Comparison of ENCODE assay signal across 22 cellular contexts in the genomic region with DNA sequence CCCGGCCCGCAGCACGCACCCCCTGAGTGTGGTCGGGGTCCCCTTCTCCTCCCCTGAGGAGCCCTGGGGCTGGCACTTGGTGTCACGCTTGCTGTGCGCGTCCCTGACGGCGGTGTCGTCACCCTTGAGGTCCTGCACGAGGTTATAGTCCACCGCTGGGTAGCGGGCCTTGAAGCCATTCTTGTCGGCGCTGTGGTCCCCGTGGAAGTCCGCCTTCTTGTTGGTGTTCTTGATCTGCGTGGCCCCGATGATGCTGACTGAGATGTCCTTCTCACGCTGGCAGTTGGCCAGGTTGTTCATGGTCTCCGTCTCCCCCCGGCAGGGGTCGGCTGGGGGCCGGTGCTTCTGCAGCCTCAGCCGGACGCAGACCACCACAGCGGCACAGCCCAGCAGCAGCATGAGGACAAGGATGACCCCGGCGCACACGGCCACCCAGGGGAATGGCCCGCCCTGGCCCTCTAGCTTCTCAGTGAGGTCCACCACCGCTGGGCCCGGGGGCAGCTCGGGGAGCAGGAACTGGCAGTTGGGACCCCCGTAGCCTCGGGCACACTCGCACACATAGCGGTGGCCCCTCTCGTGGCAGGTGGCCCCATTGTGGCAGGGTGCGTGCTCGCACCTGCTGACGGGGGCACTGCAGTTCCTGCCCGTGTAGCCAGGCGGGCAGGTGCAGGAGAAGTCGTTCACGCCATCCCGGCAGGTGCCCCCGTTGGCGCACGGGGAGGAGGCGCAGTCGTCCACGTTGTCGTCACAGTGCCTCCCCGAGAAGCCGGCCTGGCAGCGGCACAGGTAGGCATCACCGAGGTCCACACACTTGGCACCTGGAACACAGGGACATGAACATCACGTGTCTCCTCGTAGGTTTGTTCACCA.
"Had no signal": no experiment of that assay in that cellular context is flagged by ENCODE, and none has a peak within 500 bp of the region (broad histone marks: within the 10 kb centered on the region; RNA-seq: fewer than 3 reads in every experiment).

No MANE protein-coding gene starts in this region.

- FAIRE-seq: urothelium cell line had no signal

- H3K36me3 Mint-ChIP-seq: naive B cell had no signal

- H3K4me1 ChIP-seq: prostate gland had no signal

- H3K4me3 ChIP-seq: dorsolateral prefrontal cortex, heart right ventricle, lower lobe of right lung, ovary, prostate gland, suprapubic skin, tibial nerve had no signal

- ATAC-seq: activated CD4-positive, alpha-beta T cell treated with anti-CD3 and anti-CD28 coated beads for 36 hours; effector memory CD8-positive, alpha-beta T cell; heart right ventricle; lower lobe of right lung; stimulated activated naive CD8-positive, alpha-beta T cell treated with anti-CD3 and anti-CD28 coated beads, Interleukin-15, amount 100 ng/mL, for 72 hours had no signal

- H3K36me3 ChIP-seq: brain microvascular endothelial cell, ovary had no signal

- H3K4me3 Mint-ChIP-seq: activated B cell treated with CpG ODN at 0.5 μM for 24 hours; activated CD4-positive, alpha-beta T cell treated with anti-CD3 and anti-CD28 coated beads for 36 hours; effector memory CD8-positive, alpha-beta T cell; stimulated activated naive CD8-positive, alpha-beta T cell treated with anti-CD3 and anti-CD28 coated beads, Interleukin-15, amount 100 ng/mL, for 72 hours; T-helper 1 cell treated with Interleukin-12 subunit alpha and Interleukin-12 subunit beta and Interleukin-4 antibody, amounts not matched to agents 30 μg/mL and 1 μg/mL, for 36 hours had no signal

- H3K27ac Mint-ChIP-seq: activated B cell treated with CpG ODN at 0.5 μM for 24 hours; activated CD4-positive, alpha-beta T cell treated with anti-CD3 and anti-CD28 coated beads for 36 hours; effector memory CD8-positive, alpha-beta T cell; stimulated activated naive CD8-positive, alpha-beta T cell treated with anti-CD3 and anti-CD28 coated beads, Interleukin-15, amount 100 ng/mL, for 72 hours; T-helper 1 cell treated with Interleukin-12 subunit alpha and Interleukin-12 subunit beta and Interleukin-4 antibody, amounts not matched to agents 30 μg/mL and 1 μg/mL, for 36 hours had no signal

- H3K27me3 ChIP-seq: ovary, suprapubic skin had no signal

- DNase-seq: activated B cell treated with CpG ODN at 0.5 μM for 24 hours; activated CD4-positive, alpha-beta T cell treated with anti-CD3 and anti-CD28 coated beads for 36 hours; activated CD4-positive, alpha-beta T cell treated with anti-CD3 and anti-CD28 coated beads, Interleukin-2, amount 50 U/mL, for 4 hours; activated CD8-positive, alpha-beta memory T cell treated with anti-CD3 and anti-CD28 coated beads, Interleukin-2, amount 50 U/mL, for 4 hours; activated naive CD4-positive, alpha-beta T cell treated with anti-CD3 and anti-CD28 coated beads, Interleukin-2, amount 50 U/mL, for 16 hours; activated T-cell treated with anti-CD3 and anti-CD28 coated beads, Interleukin-2, amount 50 U/mL, for 48 hours; brain microvascular endothelial cell; central memory CD4-positive, alpha-beta T cell; effector memory CD8-positive, alpha-beta T cell; lower lobe of right lung; mesendoderm; naive B cell; stimulated activated CD4-positive, alpha-beta T cell treated with anti-CD3 and anti-CD28 coated beads, Interleukin-1b, Interleukin-23, amount 100 ng/mL, for 48 hours; stimulated activated naive CD8-positive, alpha-beta T cell treated with anti-CD3 and anti-CD28 coated beads, Interleukin-15, amount 100 ng/mL, for 72 hours had no signal

- H3K9me3 ChIP-seq: heart right ventricle, lower lobe of right lung, ovary, prostate gland, suprapubic skin, tibial nerve had no signal

- H3K27ac ChIP-seq: brain microvascular endothelial cell, heart right ventricle, lower lobe of right lung, ovary, prostate gland, suprapubic skin, tibial nerve had no signal

- H3K9me3 Mint-ChIP-seq: activated B cell treated with CpG ODN at 0.5 μM for 24 hours; effector memory CD8-positive, alpha-beta T cell; stimulated activated naive CD8-positive, alpha-beta T cell treated with anti-CD3 and anti-CD28 coated beads, Interleukin-15, amount 100 ng/mL, for 72 hours; T-helper 1 cell treated with Interleukin-12 subunit alpha and Interleukin-12 subunit beta and Interleukin-4 antibody, amounts not matched to agents 30 μg/mL and 1 μg/mL, for 36 hours had no signal
